In the genomic region with DNA sequence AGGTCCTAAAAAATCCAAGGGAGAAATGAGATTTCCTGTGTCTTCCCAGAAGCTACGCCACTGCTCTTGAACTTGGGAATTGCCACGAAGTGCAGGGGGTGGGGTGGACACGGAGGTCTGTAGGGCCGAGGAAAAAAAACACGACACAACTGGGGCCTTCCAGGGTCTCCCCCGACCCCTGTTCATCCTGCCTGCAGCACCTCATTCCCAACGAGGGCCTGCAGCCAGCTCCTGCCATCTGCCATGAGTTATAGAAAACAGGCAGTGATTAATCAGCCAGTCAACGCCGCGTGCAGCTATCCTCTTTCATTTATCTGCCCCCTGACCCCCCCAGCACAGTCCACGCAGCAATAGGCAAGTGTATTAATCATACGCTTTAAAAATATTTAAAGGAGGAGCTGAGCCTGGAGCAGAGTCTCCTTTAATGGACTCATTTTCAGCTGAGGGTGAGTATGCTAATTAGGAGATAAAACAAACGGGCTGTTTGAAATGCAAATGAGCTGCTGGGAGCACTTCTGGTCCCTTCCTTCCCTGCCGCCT, we compare ENCODE assay signal across 9 cellular contexts.
DNase-seq lines count a peak whose midpoint lies in the region; ATAC-seq, FAIRE-seq and TF ChIP-seq lines count a peak whose summit lies in the region.
"Had no signal": no experiment of that assay in that cellular context is flagged by ENCODE, and none has a peak within 500 bp of the region (broad histone marks: within the 10 kb centered on the region; RNA-seq: fewer than 3 reads in every experiment).

No MANE protein-coding gene starts in this region.

- peak; percentile 77 for DNase-seq in AG04449 (ENCODE audit: low read depth, low spot score)
- DNase-seq in GM12892 (ENCODE audit: insufficient read length), result no peak
- DNase-seq in NCI-H2107 treated with DMSO at 0.1 percent for 48 hours (lab: John Stamatoyannopoulos, UW; ENCODE audit: unreplicated experiment), result peak; percentile 68
- DNase-seq in activated T-cell treated with anti-CD3 and anti-CD28 coated beads, Interleukin-2, amount 50 U/mL, for 24 hours, result no peak
- DNase-seq in iPS DF 19.7 (ENCODE audit: low read depth, low spot score), result peak; percentile 93
- DNase-seq in stimulated activated CD8-positive, alpha-beta memory T cell treated with anti-CD3 and anti-CD28 coated beads, Interleukin-4, amount 100 ng/mL, for 48 hours, result peak; percentile 68
- no peak for DNase-seq in left colon

- intact Hi-C loops in left colon (cut with DNase I, micrococcal nuclease), result loop anchor here (5.0 to 10.0 kb wide), 2 partner anchors 378 to 740 kb away; no protein-coding TSS in a partner anchor

- POLR2A ChIA-PET in AG04449 (lab: Yijun Ruan, JAX), result interaction anchor here (0.6 to 1.8 kb wide), 28 partner anchors 10 to 784 kb away, joined by 3 to 17 read pairs (median 4); a partner anchor contains a TSS

- H3K4me1 Mint-ChIP-seq in activated T-cell treated with anti-CD3 and anti-CD28 coated beads, Interleukin-2, amount 50 U/mL, for 24 hours (ENCODE audit: low read depth), result peaks cover 2% of the 10 kb centered on the region

- no peaks in the 10 kb centered on the region for H3K36me3 Mint-ChIP-seq in activated T-cell treated with anti-CD3 and anti-CD28 coated beads, Interleukin-2, amount 50 U/mL, for 24 hours (ENCODE audit: low read depth)
- H3K36me3 Mint-ChIP-seq: IgD-negative memory B cell had no signal

- no peak for ATAC-seq in HG02885 (IDR thresholded peaks at IDR 0.05; ENCODE audit: poor library complexity, unreplicated experiment)
- no peak for ATAC-seq in left colon

- H3K9me3 Mint-ChIP-seq in activated T-cell treated with anti-CD3 and anti-CD28 coated beads, Interleukin-2, amount 50 U/mL, for 24 hours, result no peaks in the 10 kb centered on the region

- peaks cover 37% of the 10 kb centered on the region for H3K27me3 Mint-ChIP-seq in activated T-cell treated with anti-CD3 and anti-CD28 coated beads, Interleukin-2, amount 50 U/mL, for 24 hours

- H3K4me3 Mint-ChIP-seq in activated T-cell treated with anti-CD3 and anti-CD28 coated beads, Interleukin-2, amount 50 U/mL, for 24 hours, result no peak overlapping the region

- peak; percentile 100 for TF ChIP-seq POLR2A in GM12892 (IDR thresholded peaks at IDR 0.05; ENCODE audit: low read depth, low read length)

- H3K27ac Mint-ChIP-seq in activated T-cell treated with anti-CD3 and anti-CD28 coated beads, Interleukin-2, amount 50 U/mL, for 24 hours, result peak overlapping the region; percentile 47
- H3K27ac Mint-ChIP-seq: IgD-negative memory B cell had no signal

- CTCF ChIA-PET in AG04449 (lab: Yijun Ruan, JAX), result interaction anchor here (0.7 to 16.1 kb wide), 17 partner anchors 11 to 761 kb away, joined by 3 to 767 read pairs (median 4); a partner anchor contains a TSS

- H3K4me3 ChIP-seq in AG04449 (ENCODE audit: low read depth, low read length), result peak overlapping the region; percentile 34

- no peak for FAIRE-seq in GM12892 (lab: Jason Lieb, UNC)

- no peak for TF ChIP-seq CTCF in AG04449 (IDR thresholded peaks at IDR 0.05; ENCODE audit: insufficient read depth, low read length, missing control alignments)

Comparison
In these comparisons a context has a peak if more than half of its experiments do, and no peak if none do; other contexts are left out.
1. DNase-seq: peak in AG04449 (single experiment), NCI-H2107 treated with DMSO at 0.1 percent for 48 hours (single experiment), iPS DF 19.7 (single experiment) and stimulated activated CD8-positive, alpha-beta memory T cell treated with anti-CD3 and anti-CD28 coated beads, Interleukin-4, amount 100 ng/mL, for 48 hours (single experiment); none in GM12892 (single experiment), activated T-cell treated with anti-CD3 and anti-CD28 coated beads, Interleukin-2, amount 50 U/mL, for 24 hours (single experiment) and left colon (0 of 2).